ENCODE assay signal across 33 cellular contexts in genomic region chr7:11185179-11185578, GRCh38.
DNase-seq lines count a peak whose midpoint lies in the region; ATAC-seq, FAIRE-seq and TF ChIP-seq lines count a peak whose summit lies in the region.
"Had no signal": no experiment of that assay in that cellular context is flagged by ENCODE, and none has a peak within 500 bp of the region (broad histone marks: within the 10 kb centered on the region; RNA-seq: fewer than 3 reads in every experiment).

No MANE protein-coding gene starts in this region.

- DNase-seq in HepG2 (ENCODE audit: low spot score) (no peak), right lobe of liver (no peak), endodermal cell (no peak), iris pigment epithelial cell (ENCODE audit: low read depth) (peak; percentile 37), NCI-H1417 (lab: John Stamatoyannopoulos, UW) (no peak), medulla oblongata (ENCODE audit: extremely low spot score) (no peak), anterior cingulate cortex (lab: John Stamatoyannopoulos, UW) (no peak)
- DNase-seq in activated T-helper 2 cell treated with anti-CD3 and anti-CD28 coated beads, Interferon-gamma antibody, Interleukin-2, Interleukin-4, amounts not matched to agents 10 μg/mL and 5 μg/mL and 100 μg/mL, durations not matched to agents 14 hours and 24 hours and 36 hours (ENCODE audit: low spot score) = no peak
- DNase-seq: 8988T; activated CD4-positive, alpha-beta memory T cell treated with anti-CD3 and anti-CD28 coated beads for 36 hours; activated CD4-positive, CD25-positive, alpha-beta regulatory T cell treated with anti-CD3 and anti-CD28 coated beads, Interleukin-2, amount 50 U/mL, for 72 hours; activated CD8-positive, alpha-beta memory T cell treated with anti-CD3 and anti-CD28 coated beads, Interleukin-2, amount 50 U/mL, for 4 hours; activated naive CD4-positive, alpha-beta T cell treated with Interleukin-2 at 50 U/mL for 16 hours; brain microvascular endothelial cell; COR-L47; DMS53; dorsolateral prefrontal cortex; hippocampal formation; mucosa of descending colon; NCI-H1436 treated with DMSO at 0.1 percent for 48 hours; NCI-H226; NCI-H526 treated with DMSO at 0.1 percent for 48 hours; NK-92 treated with Interleukin-12 subunit alpha and Interleukin-12 subunit beta, amount 100 ng/mL, for 24 hours; PC-3; stimulated activated naive B cell treated with anti-CD40 and anti-IgM and Interleukin-4, amounts not matched to agents 10 μg/mL and 1 μg/mL and 100 μg/mL, for 72 hours; substantia nigra had no signal

- CTCF ChIA-PET in HepG2 (lab: Yijun Ruan, JAX; ENCODE audit: low intra/inter-chr PET ratio, low total read pairs) = no interaction called here

- ATAC-seq in HepG2 = peak; percentile 33; the same call in 1 of the 3 replicates
- ATAC-seq in right lobe of liver = no peak
- ATAC-seq: mucosa of descending colon; PC-3; stimulated activated naive B cell treated with anti-CD40 and anti-IgM and Interleukin-4, amounts not matched to agents 10 μg/mL and 1 μg/mL and 100 μg/mL, for 72 hours had no signal

- in situ Hi-C loops in HepG2 (cut with HindIII; ENCODE audit: extremely low pct_ligation_motif_present, low pct_unique_long_range_greater_than_20kb) = no loop called here

- TF ChIP-seq CTCF in HepG2 (CRISPR knock-in tag; IDR thresholded peaks at IDR 0.05) (no peak), right lobe of liver (IDR thresholded peaks at IDR 0.05) (no peak), endodermal cell (conservative IDR thresholded peaks at IDR 0.05) (no peak)

- H3K79me2 ChIP-seq in HepG2 (ENCODE audit: insufficient read depth, low read length) = no peaks in the 10 kb centered on the region

- no peaks in the 10 kb centered on the region for H3K36me3 ChIP-seq in HepG2 (replicated peaks in 1 of 2; ENCODE audit: control insufficient read depth in 1 of 2, insufficient read depth in 2 of 2, low read length in 2 of 2)
- no peaks in the 10 kb centered on the region for H3K36me3 ChIP-seq in right lobe of liver
- H3K36me3 ChIP-seq in endodermal cell (ENCODE audit: control insufficient read depth, insufficient read depth, low read length) = no peaks in the 10 kb centered on the region
- H3K36me3 ChIP-seq: brain microvascular endothelial cell had no signal

- WGBS in HepG2 (ENCODE audit: low lambda C conversion rate) = 0% methylated on average over 1 of the region's 1 CpG
- WGBS in right lobe of liver (ENCODE audit: insufficient coverage, low coverage, low lambda C conversion rate, missing lambda C conversion rate) = 88% methylated on average over 1 of the region's 1 CpG
- 40 to 51% methylated on average over 1 of the region's 1 CpG for WGBS in endodermal cell (ENCODE audit: insufficient coverage in 1 of 2, insufficient read length in 1 of 2), 2 experiments

- TF ChIP-seq EP300 in HepG2 (IDR thresholded peaks at IDR 0.05; ENCODE audit: low read depth in 2 of 2, low read length in 2 of 2) (no peak), HepG2 (CRISPR knock-in tag; IDR thresholded peaks at IDR 0.05; ENCODE audit: borderline replicate concordance) (no peak)

- H3K27ac ChIP-seq in HepG2 (ENCODE audit: extremely low read length, insufficient read depth, low read length) = no peak overlapping the region
- no peak overlapping the region for H3K27ac ChIP-seq in right lobe of liver
- H3K27ac ChIP-seq in endodermal cell (ENCODE audit: low read depth, low read length) = no peak overlapping the region
- H3K27ac ChIP-seq: brain microvascular endothelial cell, C4-2B, dorsolateral prefrontal cortex, SK-N-MC had no signal

- H4K20me1 ChIP-seq in HepG2 (ENCODE audit: insufficient read depth, low read length) = no peaks in the 10 kb centered on the region

- POLR2A ChIA-PET in HepG2 (lab: Yijun Ruan, JAX) = no interaction called here

- no peak overlapping the region for H3K4me2 ChIP-seq in HepG2 (ENCODE audit: low read depth, low read length)

- no peak overlapping the region for H3K4me3 ChIP-seq in HepG2 (replicated peaks in 1 of 3; ENCODE audit: insufficient read depth in 1 of 3, low read depth in 2 of 3, low read length in 3 of 3)
- H3K4me3 ChIP-seq in right lobe of liver = no peak overlapping the region
- H3K4me3 ChIP-seq in endodermal cell (ENCODE audit: low read length) = peak overlapping the region; percentile 0
- H3K4me3 ChIP-seq: dorsolateral prefrontal cortex, mucosa of descending colon, SK-N-MC had no signal

- no peak overlapping the region for H3K4me3 Mint-ChIP-seq in endodermal cell
- H3K4me3 Mint-ChIP-seq in activated T-helper 2 cell treated with anti-CD3 and anti-CD28 coated beads, Interferon-gamma antibody, Interleukin-2, Interleukin-4, amounts not matched to agents 10 μg/mL and 5 μg/mL and 100 μg/mL, durations not matched to agents 14 hours and 24 hours and 36 hours (ENCODE audit: low read depth) = no peak overlapping the region
- H3K4me3 Mint-ChIP-seq: activated CD4-positive, alpha-beta memory T cell treated with anti-CD3 and anti-CD28 coated beads for 36 hours; IgD-negative memory B cell; nephron; stimulated activated naive B cell treated with anti-CD40 and anti-IgM and Interleukin-4, amounts not matched to agents 10 μg/mL and 1 μg/mL and 100 μg/mL, for 72 hours; T-helper 1 cell treated with Interleukin-12 subunit alpha and Interleukin-12 subunit beta and Interleukin-4 antibody, amounts not matched to agents 30 μg/mL and 1 μg/mL, for 36 hours; type B pancreatic cell had no signal

- TF ChIP-seq POLR2A in HepG2 (IDR thresholded peaks at IDR 0.05; ENCODE audit: insufficient read depth in 1 of 2, low read depth in 2 of 2, low read length in 2 of 2) (no peak), right lobe of liver (IDR thresholded peaks at IDR 0.05) (no peak)

- no peaks in the 10 kb centered on the region for H3K4me1 ChIP-seq in HepG2 (ENCODE audit: insufficient read depth, low read length)
- H3K4me1 ChIP-seq in right lobe of liver = no peaks in the 10 kb centered on the region
- no peaks in the 10 kb centered on the region for H3K4me1 ChIP-seq in endodermal cell (ENCODE audit: control insufficient read depth, insufficient read depth, low read length)

- H2AFZ ChIP-seq in HepG2 (ENCODE audit: low read length) = no peak overlapping the region

- H3K9ac ChIP-seq in HepG2 (ENCODE audit: insufficient read depth, low read depth, low read length) = no peak overlapping the region
- H3K9ac ChIP-seq in endodermal cell (ENCODE audit: extremely low read depth, low read length, poor library complexity, severe bottlenecking) = no peak overlapping the region

- no TSS peak for BruUV-seq in HepG2 (replicated peaks; lab: Mats Ljungman, UMichigan)

- no peak overlapping the region for H3K27ac Mint-ChIP-seq in endodermal cell
- H3K27ac Mint-ChIP-seq in activated T-helper 2 cell treated with anti-CD3 and anti-CD28 coated beads, Interferon-gamma antibody, Interleukin-2, Interleukin-4, amounts not matched to agents 10 μg/mL and 5 μg/mL and 100 μg/mL, durations not matched to agents 14 hours and 24 hours and 36 hours = no peak overlapping the region
- H3K27ac Mint-ChIP-seq: activated CD4-positive, alpha-beta memory T cell treated with anti-CD3 and anti-CD28 coated beads for 36 hours; IgD-negative memory B cell; stimulated activated naive B cell treated with anti-CD40 and anti-IgM and Interleukin-4, amounts not matched to agents 10 μg/mL and 1 μg/mL and 100 μg/mL, for 72 hours; T-helper 1 cell treated with Interleukin-12 subunit alpha and Interleukin-12 subunit beta and Interleukin-4 antibody, amounts not matched to agents 30 μg/mL and 1 μg/mL, for 36 hours; type B pancreatic cell had no signal

- peaks cover 90% of the 10 kb centered on the region for H3K27me3 Mint-ChIP-seq in endodermal cell (ENCODE audit: insufficient read depth)
- no peaks in the 10 kb centered on the region for H3K27me3 Mint-ChIP-seq in activated T-helper 2 cell treated with anti-CD3 and anti-CD28 coated beads, Interferon-gamma antibody, Interleukin-2, Interleukin-4, amounts not matched to agents 10 μg/mL and 5 μg/mL and 100 μg/mL, durations not matched to agents 14 hours and 24 hours and 36 hours (ENCODE audit: low read depth)
- H3K27me3 Mint-ChIP-seq: IgD-negative memory B cell; stimulated activated naive B cell treated with anti-CD40 and anti-IgM and Interleukin-4, amounts not matched to agents 10 μg/mL and 1 μg/mL and 100 μg/mL, for 72 hours; type B pancreatic cell had no signal

- H3K9me3 ChIP-seq in HepG2 (ENCODE audit: low read length) = no peaks in the 10 kb centered on the region
- H3K9me3 ChIP-seq in right lobe of liver = no peaks in the 10 kb centered on the region
- H3K9me3 ChIP-seq in endodermal cell (ENCODE audit: control insufficient read depth, low read length) = peaks cover 28% of the 10 kb centered on the region
- H3K9me3 ChIP-seq: mucosa of descending colon had no signal

- peaks cover 28% of the 10 kb centered on the region for H3K9me3 Mint-ChIP-seq in endodermal cell
- peaks cover 9% of the 10 kb centered on the region for H3K9me3 Mint-ChIP-seq in activated T-helper 2 cell treated with anti-CD3 and anti-CD28 coated beads, Interferon-gamma antibody, Interleukin-2, Interleukin-4, amounts not matched to agents 10 μg/mL and 5 μg/mL and 100 μg/mL, durations not matched to agents 14 hours and 24 hours and 36 hours
- H3K9me3 Mint-ChIP-seq: T-helper 1 cell treated with Interleukin-12 subunit alpha and Interleukin-12 subunit beta and Interleukin-4 antibody, amounts not matched to agents 30 μg/mL and 1 μg/mL, for 36 hours had no signal

- TF ChIP-seq RAD21 in HepG2 (CRISPR knock-in tag; IDR thresholded peaks at IDR 0.05) = no peak

- no peak for FAIRE-seq in HepG2 (lab: Jason Lieb, UNC)
- FAIRE-seq: G401.6 had no signal

- no peaks in the 10 kb centered on the region for H3K36me3 Mint-ChIP-seq in endodermal cell (ENCODE audit: low read depth)
- H3K36me3 Mint-ChIP-seq in activated T-helper 2 cell treated with anti-CD3 and anti-CD28 coated beads, Interferon-gamma antibody, Interleukin-2, Interleukin-4, amounts not matched to agents 10 μg/mL and 5 μg/mL and 100 μg/mL, durations not matched to agents 14 hours and 24 hours and 36 hours (ENCODE audit: low read depth) = no peaks in the 10 kb centered on the region
- H3K36me3 Mint-ChIP-seq: activated CD4-positive, alpha-beta memory T cell treated with anti-CD3 and anti-CD28 coated beads for 36 hours; IgD-negative memory B cell; stimulated activated naive B cell treated with anti-CD40 and anti-IgM and Interleukin-4, amounts not matched to agents 10 μg/mL and 1 μg/mL and 100 μg/mL, for 72 hours; type B pancreatic cell had no signal

- H3K4me1 Mint-ChIP-seq in endodermal cell = peaks cover 2% of the 10 kb centered on the region
- H3K4me1 Mint-ChIP-seq in activated T-helper 2 cell treated with anti-CD3 and anti-CD28 coated beads, Interferon-gamma antibody, Interleukin-2, Interleukin-4, amounts not matched to agents 10 μg/mL and 5 μg/mL and 100 μg/mL, durations not matched to agents 14 hours and 24 hours and 36 hours (ENCODE audit: low read depth) = peaks cover 5% of the 10 kb centered on the region
- H3K4me1 Mint-ChIP-seq: IgD-negative memory B cell; nephron; stimulated activated naive B cell treated with anti-CD40 and anti-IgM and Interleukin-4, amounts not matched to agents 10 μg/mL and 1 μg/mL and 100 μg/mL, for 72 hours had no signal

- intact Hi-C loops in HepG2 (cut with micrococcal nuclease; ENCODE audit: unreplicated experiment) (no loop called here), right lobe of liver (cut with DNase I) (no loop called here)
- intact Hi-C loops in activated T-helper 2 cell treated with anti-CD3 and anti-CD28 coated beads, Interferon-gamma antibody, Interleukin-2, Interleukin-4, amounts not matched to agents 10 μg/mL and 5 μg/mL and 100 μg/mL, durations not matched to agents 14 hours and 24 hours and 36 hours (cut with micrococcal nuclease) = no loop called here

- H3K27me3 ChIP-seq in HepG2 (ENCODE audit: control insufficient read depth in 1 of 2, insufficient read depth in 2 of 2, low read length in 2 of 2) (no peaks in the 10 kb centered on the region), right lobe of liver (no peaks in the 10 kb centered on the region), endodermal cell (ENCODE audit: control insufficient read depth, insufficient read depth, low read length, poor library complexity, severe bottlenecking) (peaks cover 32% of the 10 kb centered on the region)
- H3K27me3 ChIP-seq: brain microvascular endothelial cell, dorsolateral prefrontal cortex had no signal
